ENCODE assay signal across 15 cellular contexts in genomic region chr20:47325242-47325641, GRCh38. TPM values are rescaled to one million over a fixed set of nuclear protein-coding genes. Genes with fewer than 3 reads are reported as not detected.
DNase-seq lines count a peak whose midpoint lies in the region; ATAC-seq and TF ChIP-seq lines count a peak whose summit lies in the region.
"Had no signal": no experiment of that assay in that cellular context is flagged by ENCODE, and none has a peak within 500 bp of the region (broad histone marks: within the 10 kb centered on the region; RNA-seq: fewer than 3 reads in every experiment).

No MANE protein-coding gene starts in this region.

- no peaks in the 10 kb centered on the region for H3K36me3 ChIP-seq in brain microvascular endothelial cell (replicated peaks)
- H3K36me3 ChIP-seq in mesenchymal stem cell (ENCODE audit: control insufficient read depth in 1 of 2, insufficient read depth in 2 of 2, low read depth in 1 of 2, low read length in 2 of 2) = peaks cover 0 to 10% of the 10 kb centered on the region in 2 experiments
- no peaks in the 10 kb centered on the region for H3K36me3 ChIP-seq in stomach
- no peaks in the 10 kb centered on the region; the same call in 1 of the 2 replicates for H3K36me3 ChIP-seq in H7 (replicated peaks; ENCODE audit: control insufficient read depth, insufficient read depth, low read length)
- H3K36me3 ChIP-seq: thoracic aorta had no signal

- H3K27ac ChIP-seq in brain microvascular endothelial cell (peak overlapping the region; percentile 47), mesenchymal stem cell (ENCODE audit: low read length, poor library complexity, severe bottlenecking) (peak overlapping the region; percentile 2), stomach (peak overlapping the region; percentile 55 to 99 (median 97))
- H3K27ac ChIP-seq: 22Rv1, thoracic aorta had no signal

- H3K27ac Mint-ChIP-seq in activated T-cell treated with anti-CD3 and anti-CD28 coated beads, Interleukin-2, amount 50 U/mL, for 24 hours = peak overlapping the region; percentile 52

- H2BK120ac ChIP-seq in mesenchymal stem cell (ENCODE audit: low read depth, low read length) = no peak overlapping the region

- TF ChIP-seq CTCF in brain microvascular endothelial cell (IDR thresholded peaks at IDR 0.05; ENCODE audit: low read depth, low read length, missing control alignments) (no peak), stomach (IDR thresholded peaks at IDR 0.05) (no peak)

- H3K4me1 Mint-ChIP-seq in activated T-cell treated with anti-CD3 and anti-CD28 coated beads, Interleukin-2, amount 50 U/mL, for 24 hours (ENCODE audit: low read depth) = peaks cover 59% of the 10 kb centered on the region
- peaks cover 43% of the 10 kb centered on the region for H3K4me1 Mint-ChIP-seq in activated T-cell treated with anti-CD3 and anti-CD28 coated beads, Interleukin-2, amount 50 U/mL, for 4 hours (ENCODE audit: low read depth)

- peak overlapping the region in 1 of 2 experiments; percentile 40 for H3K4ac ChIP-seq in mesenchymal stem cell (ENCODE audit: low read depth in 1 of 2, low read length in 2 of 2)

- H2BK15ac ChIP-seq in mesenchymal stem cell (ENCODE audit: low read depth, poor library complexity, severe bottlenecking) = no peak overlapping the region

- peak overlapping the region in 1 of 2 experiments; percentile 24 for H2BK12ac ChIP-seq in mesenchymal stem cell (ENCODE audit: low read length in 2 of 2)

- peaks cover 15% of the 10 kb centered on the region for H3K4me1 ChIP-seq in mesenchymal stem cell (ENCODE audit: control insufficient read depth, insufficient read depth, low read depth, low read length)
- peaks cover 51 to 98% (median 83%) of the 10 kb centered on the region in 4 donors for H3K4me1 ChIP-seq in stomach

- no peak overlapping the region for H3K4me3 ChIP-seq in brain microvascular endothelial cell (ENCODE audit: low read depth, low read length)
- H3K4me3 ChIP-seq in mesenchymal stem cell (ENCODE audit: insufficient read depth in 1 of 2, low read depth in 1 of 2, low read length in 2 of 2) = no peak overlapping the region
- no peak overlapping the region for H3K4me3 ChIP-seq in stomach
- H3K4me3 ChIP-seq in H7 (ENCODE audit: insufficient read depth, low read depth, low read length) = no peak overlapping the region
- H3K4me3 ChIP-seq: thoracic aorta had no signal

- no peak overlapping the region for H3K4me3 Mint-ChIP-seq in activated T-cell treated with anti-CD3 and anti-CD28 coated beads, Interleukin-2, amount 50 U/mL, for 24 hours
- H3K4me3 Mint-ChIP-seq in activated T-cell treated with anti-CD3 and anti-CD28 coated beads, Interleukin-2, amount 50 U/mL, for 4 hours = no peak overlapping the region

- H4K91ac ChIP-seq in mesenchymal stem cell (ENCODE audit: low read length) = no peak overlapping the region

- no peak for TF ChIP-seq POLR2A in stomach (IDR thresholded peaks at IDR 0.05)

- peak overlapping the region; percentile 24 for H2BK5ac ChIP-seq in mesenchymal stem cell (ENCODE audit: low read depth, low read length, poor library complexity, severe bottlenecking)

- H3K18ac ChIP-seq in mesenchymal stem cell (ENCODE audit: low read depth in 1 of 2, low read length in 2 of 2) = peak overlapping the region in 1 of 2 experiments; percentile 60

- H3K27me3 Mint-ChIP-seq in activated T-cell treated with anti-CD3 and anti-CD28 coated beads, Interleukin-2, amount 50 U/mL, for 24 hours = no peaks in the 10 kb centered on the region
- no peaks in the 10 kb centered on the region for H3K27me3 Mint-ChIP-seq in activated T-cell treated with anti-CD3 and anti-CD28 coated beads, Interleukin-2, amount 50 U/mL, for 4 hours (ENCODE audit: low read depth)

- DNase-seq in activated T-cell treated with anti-CD3 and anti-CD28 coated beads, Interleukin-2, amount 50 U/mL, for 24 hours = no peak
- no peak for DNase-seq in activated T-cell treated with anti-CD3 and anti-CD28 coated beads, Interleukin-2, amount 50 U/mL, for 4 hours
- DNase-seq in brain microvascular endothelial cell (no peak), mesenchymal stem cell (no peak), stomach (no peak), H7 (no peak)
- no peak for DNase-seq in stimulated activated CD8-positive, alpha-beta memory T cell treated with anti-CD3 and anti-CD28 coated beads, Interleukin-4, amount 100 ng/mL, for 48 hours
- DNase-seq: activated CD4-positive, CD25-positive, alpha-beta regulatory T cell; activated gamma-delta T cell; EL; NCI-H2171 treated with DMSO at 0.1 percent for 48 hours; NCI-H82 had no signal

- H3K36me3 Mint-ChIP-seq in activated T-cell treated with anti-CD3 and anti-CD28 coated beads, Interleukin-2, amount 50 U/mL, for 24 hours (ENCODE audit: low read depth) = peaks cover 41% of the 10 kb centered on the region
- peaks cover 14% of the 10 kb centered on the region for H3K36me3 Mint-ChIP-seq in activated T-cell treated with anti-CD3 and anti-CD28 coated beads, Interleukin-2, amount 50 U/mL, for 4 hours (ENCODE audit: insufficient read depth)

- no peaks in the 10 kb centered on the region for H3K27me3 ChIP-seq in brain microvascular endothelial cell (replicated peaks)
- H3K27me3 ChIP-seq in mesenchymal stem cell (ENCODE audit: control insufficient read depth in 1 of 2, insufficient read depth in 1 of 2, low read length in 2 of 2) = no peaks in the 10 kb centered on the region
- H3K27me3 ChIP-seq in stomach = no peaks in the 10 kb centered on the region
- no peaks in the 10 kb centered on the region for H3K27me3 ChIP-seq in H7 (ENCODE audit: control insufficient read depth, insufficient read depth, low read length)

- peaks cover 11% of the 10 kb centered on the region for H3K79me1 ChIP-seq in mesenchymal stem cell (replicated peaks; ENCODE audit: low read length, poor library complexity, severe bottlenecking)

- in situ Hi-C loops in brain microvascular endothelial cell (cut with HindIII; ENCODE audit: low pct_ligation_motif_present, low sequenced_read_pairs) = no loop called here

- H3K9ac ChIP-seq in mesenchymal stem cell (ENCODE audit: low read length) = no peak overlapping the region

- H3K14ac ChIP-seq in mesenchymal stem cell (ENCODE audit: low read length in 2 of 2) = no peak overlapping the region

- peak overlapping the region; percentile 71 for H2AK5ac ChIP-seq in mesenchymal stem cell (ENCODE audit: low read length, severe bottlenecking)

- 100% methylated on average over 6 of the region's 6 CpGs for WGBS in mesenchymal stem cell
- 63 to 81% (median 76%) methylated on average over 6 of the region's 6 CpGs for WGBS in stomach, 5 donors

- TF ChIP-seq EP300 in stomach (IDR thresholded peaks at IDR 0.05) = no peak

- no peaks in the 10 kb centered on the region for H3K9me3 Mint-ChIP-seq in activated T-cell treated with anti-CD3 and anti-CD28 coated beads, Interleukin-2, amount 50 U/mL, for 24 hours
- no peaks in the 10 kb centered on the region for H3K9me3 Mint-ChIP-seq in activated T-cell treated with anti-CD3 and anti-CD28 coated beads, Interleukin-2, amount 50 U/mL, for 4 hours

- no peak overlapping the region for H3K4me2 ChIP-seq in mesenchymal stem cell (ENCODE audit: low read length, poor library complexity, severe bottlenecking)

- no peak overlapping the region for H3K23ac ChIP-seq in mesenchymal stem cell (ENCODE audit: low read length in 2 of 2)

- H2AFZ ChIP-seq in mesenchymal stem cell (ENCODE audit: low read depth, low read length) = no peak overlapping the region

- no peak for ATAC-seq in activated T-cell treated with anti-CD3 and anti-CD28 coated beads, Interleukin-2, amount 50 U/mL, for 4 hours
- no peak for ATAC-seq in HG03039 (IDR thresholded peaks at IDR 0.05; ENCODE audit: unreplicated experiment)

- intact Hi-C loops in stomach (cut with DNase I; ENCODE audit: low total_unique reads) = no loop called here

- H3K9me3 ChIP-seq in mesenchymal stem cell (ENCODE audit: control insufficient read depth, low read length) (no peaks in the 10 kb centered on the region), stomach (no peaks in the 10 kb centered on the region)
- H3K9me3 ChIP-seq: thoracic aorta had no signal

- H4K8ac ChIP-seq in mesenchymal stem cell (ENCODE audit: low read length) = peak overlapping the region; percentile 12

RNA-seq across cellular contexts. Expression of gene ZMYND8, which starts 31.3 kb away (rescaled TPM):
- 10 to 100 TPM; 15.6 to 18.7 (median 17.5) TPM for total RNA-seq in activated T-cell treated with anti-CD3 and anti-CD28 coated beads, Interleukin-2, amount 50 U/mL, for 4 hours
- polyA plus RNA-seq in mesenchymal stem cell (2013, experiment 1 of 2) = 21.6 TPM
- 24.4 TPM for polyA plus RNA-seq in mesenchymal stem cell (2013, experiment 2 of 2)
- total RNA-seq in stomach = 10 to 100 TPM; 25.9 to 82.6 (median 54.3) TPM
- polyA plus RNA-seq in stomach = 10 to 100 TPM in 2 of 3 donors, 1 to 10 TPM in 1; 9.2 to 13.6 (median 12.7) TPM
- 28.1 and 36.2 TPM in 2 replicates for total RNA-seq in H7 (2014; rRNA removed; shearing (Covaris generic))

Comparison
In these comparisons a context has a peak if more than half of its experiments do, and no peak if none do; other contexts are left out.
1. H3K27ac ChIP-seq: peak in every context shown above with its lines; median percentile 97 in stomach; 47 in brain microvascular endothelial cell; 2 in mesenchymal stem cell.